ENCODE assay signal across 1 cellular context in genomic region chr4:94451669-94452475, GRCh38.
TF ChIP-seq lines count a peak whose summit lies in the region.

Gene PDLIM5, plus strand, starts transcription at chr4:94451942. Its CDS starts 3,347 bp downstream, at chr4:94455289.

TF ChIP-seq in HepG2, 621 proteins besides CTCF, POLR2A, EP300 and RAD21 (continued from another document and continues in another):
- TF ChIP-seq SRY (CRISPR knock-in tag; IDR thresholded peaks at IDR 0.05): peak; percentile 42; the same call in 1 of the 2 replicates
- no peak for TF ChIP-seq MBD4 (IDR thresholded peaks at IDR 0.05; ENCODE audit: borderline replicate concordance, low read length)
- TF ChIP-seq FOXP4 (CRISPR knock-in tag; IDR thresholded peaks at IDR 0.05): no peak
- TF ChIP-seq TERF1 (CRISPR knock-in tag; IDR thresholded peaks at IDR 0.05): no peak
- peak; percentile 35; the same call in 1 of the 2 replicates for TF ChIP-seq ZBTB34 (CRISPR knock-in tag; IDR thresholded peaks at IDR 0.05)
- TF ChIP-seq MEIS2 (CRISPR knock-in tag; IDR thresholded peaks at IDR 0.05): 0 out of 2 replicates have a peak, but pooled peaks have one; percentile 22
- TF ChIP-seq FOSL1 (CRISPR knock-in tag; IDR thresholded peaks at IDR 0.05; ENCODE audit: borderline replicate concordance): no peak
- peak; percentile 84 for TF ChIP-seq AGO2 (optimal IDR thresholded peaks at IDR 0.05; ENCODE audit: low read depth, low read length)
- peak; percentile 77 for TF ChIP-seq IKZF5 (CRISPR knock-in tag; IDR thresholded peaks at IDR 0.05)
- no peak for TF ChIP-seq PRMT3 (CRISPR knock-in tag; IDR thresholded peaks at IDR 0.05; ENCODE audit: borderline replicate concordance, low read depth)
- TF ChIP-seq POLR2G (IDR thresholded peaks at IDR 0.05; ENCODE audit: low read depth, low read length): peak; percentile 88
- TF ChIP-seq ZNF713 (CRISPR knock-in tag; IDR thresholded peaks at IDR 0.05): no peak
- TF ChIP-seq EHMT2 (IDR thresholded peaks at IDR 0.05; ENCODE audit: borderline replicate concordance, low read depth, low read length): no peak
- no peak for TF ChIP-seq ZNF3 (CRISPR knock-in tag; IDR thresholded peaks at IDR 0.05)
- no peak for TF ChIP-seq NFE2L1 (CRISPR knock-in tag; IDR thresholded peaks at IDR 0.05; ENCODE audit: borderline replicate concordance)
- TF ChIP-seq HBP1 (CRISPR knock-in tag; IDR thresholded peaks at IDR 0.05; ENCODE audit: low read depth): peak; percentile 88
- no peak for TF ChIP-seq HNF4A (CRISPR knock-in tag; IDR thresholded peaks at IDR 0.05)
- peak; percentile 82 for TF ChIP-seq ZNF574 (CRISPR knock-in tag; IDR thresholded peaks at IDR 0.05)
- TF ChIP-seq PRDM4 (CRISPR knock-in tag; IDR thresholded peaks at IDR 0.05; ENCODE audit: borderline replicate concordance): no peak
- no peak for TF ChIP-seq SAFB2 (CRISPR knock-in tag; IDR thresholded peaks at IDR 0.05; ENCODE audit: borderline replicate concordance, low read depth)
- TF ChIP-seq ZNF207 (IDR thresholded peaks at IDR 0.05; ENCODE audit: borderline replicate concordance): no peak
- no peak for TF ChIP-seq PCBP1 (IDR thresholded peaks at IDR 0.05; ENCODE audit: borderline replicate concordance, low read depth, low read length)
- TF ChIP-seq ZNF790 (CRISPR knock-in tag; IDR thresholded peaks at IDR 0.05; ENCODE audit: borderline replicate concordance): peak; percentile 65; the same call in 1 of the 2 replicates
- TF ChIP-seq ZNF407 (CRISPR knock-in tag; IDR thresholded peaks at IDR 0.05; ENCODE audit: not compliant biosample characterization): peak; percentile 44
- TF ChIP-seq ZNF776 (CRISPR knock-in tag; IDR thresholded peaks at IDR 0.05): no peak; the same call in 1 of the 2 replicates
- no peak for TF ChIP-seq DMTF1 (CRISPR knock-in tag; IDR thresholded peaks at IDR 0.05)
- no peak for TF ChIP-seq FOXJ3 (CRISPR knock-in tag; IDR thresholded peaks at IDR 0.05; ENCODE audit: borderline replicate concordance)
- TF ChIP-seq MXD3 (CRISPR knock-in tag; IDR thresholded peaks at IDR 0.05): peak; percentile 86
- no peak for TF ChIP-seq ZNF549 (CRISPR knock-in tag; IDR thresholded peaks at IDR 0.05)
- TF ChIP-seq HNRNPK (IDR thresholded peaks at IDR 0.05; ENCODE audit: low read depth, low read length, poor library complexity, severe bottlenecking): peak; percentile 30
- TF ChIP-seq ZNF232 (CRISPR knock-in tag; IDR thresholded peaks at IDR 0.05; ENCODE audit: borderline replicate concordance): no peak
